In the genomic region with DNA sequence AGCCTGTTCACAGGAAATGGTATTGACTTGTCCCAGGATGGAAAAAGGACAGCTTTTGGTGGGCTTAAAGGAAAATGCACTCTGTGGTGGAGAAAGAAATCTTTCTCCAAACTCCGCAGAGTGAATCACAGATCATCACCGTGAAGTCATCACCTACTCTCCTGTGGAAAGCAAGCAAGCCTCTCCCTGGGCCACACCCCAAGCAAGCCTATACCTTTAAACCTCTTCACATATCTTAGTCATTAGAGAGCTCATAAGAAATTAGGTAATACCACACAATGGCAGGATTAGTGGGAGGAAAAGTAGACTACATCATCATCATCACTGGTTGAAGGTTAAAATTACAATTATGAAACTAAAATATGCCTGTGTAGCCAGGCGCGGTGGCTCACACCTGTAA, we compare ENCODE assay signal across 18 cellular contexts. TPM values are rescaled to one million over a fixed set of nuclear protein-coding genes. Genes with fewer than 3 reads are reported as not detected.
DNase-seq lines count a peak whose midpoint lies in the region; ATAC-seq and TF ChIP-seq lines count a peak whose summit lies in the region.
"Had no signal": no experiment of that assay in that cellular context is flagged by ENCODE, and none has a peak within 500 bp of the region (broad histone marks: within the 10 kb centered on the region; RNA-seq: fewer than 3 reads in every experiment).

No MANE protein-coding gene starts in this region.

- H3K36me3 ChIP-seq in mammary epithelial cell (ENCODE audit: insufficient read depth, low read length) (peaks cover 1% of the 10 kb centered on the region), smooth muscle cell (ENCODE audit: low read depth) (no peaks in the 10 kb centered on the region), SK-N-SH (replicated peaks in 1 of 2; ENCODE audit: control insufficient read depth in 1 of 2, insufficient read depth in 2 of 2, low read length in 1 of 2) (peaks cover 0 to 8% of the 10 kb centered on the region in 2 experiments)

- peak overlapping the region in 2 of 4 donors; percentile 47 to 83 for H3K4me3 Mint-ChIP-seq in IgD-negative memory B cell
- H3K4me3 Mint-ChIP-seq in activated CD8-positive, alpha-beta memory T cell treated with anti-CD3 and anti-CD28 coated beads, Interleukin-2, amount 10 ng/mL, durations not matched to agents 7 days and 5 days, result no peak overlapping the region
- H3K4me3 Mint-ChIP-seq: activated CD8-positive, alpha-beta T cell treated with anti-CD3 and anti-CD28 coated beads for 36 hours; activated T-helper 17 cell treated with anti-CD3 and anti-CD28 coated beads, Interleukin-2, amount 50 U/mL, for 72 hours; dendritic cell treated with granulocyte-macrophage colony-stimulating factor and Interleukin-4, amounts not matched to agents 40 ng/mL and 50 ng/mL, for 4 days had no signal

- H3K27ac ChIP-seq in mammary epithelial cell (ENCODE audit: insufficient read depth, low read depth, low read length) (peak overlapping the region; percentile 50), smooth muscle cell (ENCODE audit: low read depth) (peak overlapping the region; percentile 51), SK-N-SH (ENCODE audit: low read depth in 2 of 2, low read length in 1 of 2) (no peak overlapping the region)
- H3K27ac ChIP-seq: GM23248, right lobe of liver, VCaP had no signal

- peaks cover 53 to 73% (median 63%) of the 10 kb centered on the region in 3 donors for H3K4me1 Mint-ChIP-seq in IgD-negative memory B cell
- H3K4me1 Mint-ChIP-seq in activated CD8-positive, alpha-beta memory T cell treated with anti-CD3 and anti-CD28 coated beads, Interleukin-2, amount 10 ng/mL, durations not matched to agents 7 days and 5 days, result no peaks in the 10 kb centered on the region
- H3K4me1 Mint-ChIP-seq: activated T-helper 17 cell treated with anti-CD3 and anti-CD28 coated beads, Interleukin-2, amount 50 U/mL, for 72 hours had no signal

- H3K4me3 ChIP-seq in mammary epithelial cell (replicated peaks in 1 of 3; ENCODE audit: insufficient read depth in 1 of 3, low read depth in 2 of 3, low read length in 3 of 3) (no peak overlapping the region), smooth muscle cell (no peak overlapping the region), SK-N-SH (ENCODE audit: low read depth in 2 of 2, low read length in 1 of 2) (no peak overlapping the region)
- H3K4me3 ChIP-seq: GM23248, right lobe of liver had no signal

- H2AFZ ChIP-seq in mammary epithelial cell (ENCODE audit: low read depth, low read length), result no peak overlapping the region
- H2AFZ ChIP-seq in smooth muscle cell (ENCODE audit: low read depth), result no peak overlapping the region
- no peak overlapping the region for H2AFZ ChIP-seq in SK-N-SH (ENCODE audit: low read depth)
- H2AFZ ChIP-seq: GM23248 had no signal

- H3K27me3 ChIP-seq in mammary epithelial cell (ENCODE audit: insufficient read depth, low read length) (no peaks in the 10 kb centered on the region), smooth muscle cell (ENCODE audit: low read depth) (no peaks in the 10 kb centered on the region), SK-N-SH (ENCODE audit: insufficient read depth) (no peaks in the 10 kb centered on the region)
- H3K27me3 ChIP-seq: right lobe of liver had no signal

- H3K27me3 Mint-ChIP-seq in IgD-negative memory B cell, result no peaks in the 10 kb centered on the region
- H3K27me3 Mint-ChIP-seq in activated CD8-positive, alpha-beta memory T cell treated with anti-CD3 and anti-CD28 coated beads, Interleukin-2, amount 10 ng/mL, durations not matched to agents 7 days and 5 days, result no peaks in the 10 kb centered on the region
- H3K27me3 Mint-ChIP-seq: activated CD8-positive, alpha-beta T cell treated with anti-CD3 and anti-CD28 coated beads for 36 hours; activated T-helper 17 cell treated with anti-CD3 and anti-CD28 coated beads, Interleukin-2, amount 50 U/mL, for 72 hours; dendritic cell treated with granulocyte-macrophage colony-stimulating factor and Interleukin-4, amounts not matched to agents 40 ng/mL and 50 ng/mL, for 4 days had no signal

- H3K36me3 Mint-ChIP-seq in IgD-negative memory B cell, result peaks cover 11% of the 10 kb centered on the region
- H3K36me3 Mint-ChIP-seq in activated CD8-positive, alpha-beta memory T cell treated with anti-CD3 and anti-CD28 coated beads, Interleukin-2, amount 10 ng/mL, durations not matched to agents 7 days and 5 days, result no peaks in the 10 kb centered on the region

- no peak overlapping the region for H3K9ac ChIP-seq in mammary epithelial cell (ENCODE audit: insufficient read depth, low read length)
- no peak overlapping the region for H3K9ac ChIP-seq in smooth muscle cell (ENCODE audit: low read depth)
- no peak overlapping the region for H3K9ac ChIP-seq in SK-N-SH
- H3K9ac ChIP-seq: GM23248 had no signal

- H3K27ac Mint-ChIP-seq in IgD-negative memory B cell, result peak overlapping the region in 2 of 3 donors; percentile 33 to 35
- no peak overlapping the region for H3K27ac Mint-ChIP-seq in activated CD8-positive, alpha-beta memory T cell treated with anti-CD3 and anti-CD28 coated beads, Interleukin-2, amount 10 ng/mL, durations not matched to agents 7 days and 5 days
- H3K27ac Mint-ChIP-seq: activated CD8-positive, alpha-beta T cell treated with anti-CD3 and anti-CD28 coated beads for 36 hours; activated T-helper 17 cell treated with anti-CD3 and anti-CD28 coated beads, Interleukin-2, amount 50 U/mL, for 72 hours; dendritic cell treated with granulocyte-macrophage colony-stimulating factor and Interleukin-4, amounts not matched to agents 40 ng/mL and 50 ng/mL, for 4 days had no signal

- dilution Hi-C loops in mammary epithelial cell (cut with HindIII; ENCODE audit: low sequenced_read_pairs), result no loop called here

- intact Hi-C loops in mammary epithelial cell (cut with micrococcal nuclease), result no loop called here

- TF ChIP-seq EP300 in SK-N-SH (IDR thresholded peaks at IDR 0.05; ENCODE audit: borderline replicate concordance in 1 of 2, low read depth in 1 of 2, low read length in 1 of 2), result no peak

- peaks cover 6% of the 10 kb centered on the region for H3F3A ChIP-seq in smooth muscle cell (ENCODE audit: low read depth)
- H3F3A ChIP-seq in SK-N-SH (replicated peaks; ENCODE audit: insufficient read depth), result no peaks in the 10 kb centered on the region

- TF ChIP-seq RAD21 in SK-N-SH (IDR thresholded peaks at IDR 0.05; ENCODE audit: low read length), result no peak

- in situ Hi-C loops in mammary epithelial cell (cut with MboI; ENCODE audit: low sequenced_read_pairs in 2 of 2), result no loop called here

- H3K9me3 Mint-ChIP-seq in IgD-negative memory B cell, result no peaks in the 10 kb centered on the region
- peaks cover 5% of the 10 kb centered on the region for H3K9me3 Mint-ChIP-seq in activated CD8-positive, alpha-beta memory T cell treated with anti-CD3 and anti-CD28 coated beads, Interleukin-2, amount 10 ng/mL, durations not matched to agents 7 days and 5 days (ENCODE audit: low read depth)
- H3K9me3 Mint-ChIP-seq: activated CD8-positive, alpha-beta T cell treated with anti-CD3 and anti-CD28 coated beads for 36 hours; activated T-helper 17 cell treated with anti-CD3 and anti-CD28 coated beads, Interleukin-2, amount 50 U/mL, for 72 hours; dendritic cell treated with granulocyte-macrophage colony-stimulating factor and Interleukin-4, amounts not matched to agents 40 ng/mL and 50 ng/mL, for 4 days had no signal

- TF ChIP-seq CTCF in mammary epithelial cell (conservative IDR thresholded peaks at IDR 0.05 in 1 of 2, IDR thresholded peaks at IDR 0.05 in 1 of 2; ENCODE audit: extremely low read depth in 1 of 2, insufficient read depth in 1 of 2, low read depth in 1 of 2, low read length in 2 of 2) (no peak), smooth muscle cell (IDR thresholded peaks at IDR 0.05; ENCODE audit: borderline replicate concordance, insufficient read depth, poor library complexity, severe bottlenecking) (no peak), SK-N-SH (IDR thresholded peaks at IDR 0.05) (no peak), GM10248 (IDR thresholded peaks at IDR 0.05; ENCODE audit: control extremely low read depth, extremely low read depth, low read depth, missing control alignments) (no peak)

- 59% methylated on average over 4 of the region's 4 CpGs for WGBS in mammary epithelial cell (ENCODE audit: low coverage, missing lambda C conversion rate)
- 75% methylated on average over 4 of the region's 4 CpGs for WGBS in smooth muscle cell (ENCODE audit: low lambda C conversion rate)
- WGBS in SK-N-SH (ENCODE audit: low lambda C conversion rate), result 91% methylated on average over 4 of the region's 4 CpGs

- H4K20me1 ChIP-seq in mammary epithelial cell (ENCODE audit: insufficient read depth, low read length), result no peaks in the 10 kb centered on the region
- H4K20me1 ChIP-seq in smooth muscle cell (ENCODE audit: low read depth), result peaks cover 88% of the 10 kb centered on the region
- no peaks in the 10 kb centered on the region for H4K20me1 ChIP-seq in SK-N-SH (ENCODE audit: insufficient read depth)

- peaks cover 48% of the 10 kb centered on the region for H3K79me2 ChIP-seq in mammary epithelial cell (ENCODE audit: insufficient read depth, low read length)
- peaks cover 43% of the 10 kb centered on the region for H3K79me2 ChIP-seq in smooth muscle cell (ENCODE audit: low read depth)
- peaks cover 66% of the 10 kb centered on the region for H3K79me2 ChIP-seq in SK-N-SH (ENCODE audit: insufficient read depth)

- DNase-seq in mammary epithelial cell, result peak; percentile 89
- DNase-seq in kidney tubule cell (ENCODE audit: low spot score), result peak; percentile 33
- no peak for DNase-seq in smooth muscle cell (lab: John Stamatoyannopoulos, UW; ENCODE audit: unreplicated experiment)
- DNase-seq in activated CD8-positive, alpha-beta memory T cell treated with anti-CD3 and anti-CD28 coated beads, Interleukin-2, amount 10 ng/mL, durations not matched to agents 7 days and 5 days, result no peak
- DNase-seq in SK-N-SH, result no peak
- no peak for DNase-seq in GM10248 (ENCODE audit: extremely low spot score)
- DNase-seq in amniotic stem cell (lab: John Stamatoyannopoulos, UW), result no peak
- DNase-seq: activated CD8-positive, alpha-beta T cell treated with anti-CD3 and anti-CD28 coated beads for 36 hours; C1 segment of cervical spinal cord; GM23248; NCI-H2081 treated with DMSO at 0.1 percent for 48 hours; NCI-H82; right lobe of liver; stimulated activated CD4-positive, alpha-beta T cell treated with anti-CD3 and anti-CD28 coated beads, Interleukin-2, amount 100 ng/mL, for 24 hours had no signal

- no peaks in the 10 kb centered on the region for H3K9me3 ChIP-seq in mammary epithelial cell (replicated peaks; ENCODE audit: insufficient read depth, low read length)
- no peaks in the 10 kb centered on the region for H3K9me3 ChIP-seq in smooth muscle cell (replicated peaks; ENCODE audit: low read depth)
- H3K9me3 ChIP-seq in SK-N-SH, result no peaks in the 10 kb centered on the region
- H3K9me3 ChIP-seq: right lobe of liver had no signal

- no peak for ATAC-seq in activated CD8-positive, alpha-beta memory T cell treated with anti-CD3 and anti-CD28 coated beads, Interleukin-2, amount 10 ng/mL, durations not matched to agents 7 days and 5 days
- ATAC-seq: activated CD8-positive, alpha-beta T cell treated with anti-CD3 and anti-CD28 coated beads for 36 hours; activated T-helper 17 cell treated with anti-CD3 and anti-CD28 coated beads, Interleukin-2, amount 50 U/mL, for 72 hours; right lobe of liver had no signal

- H3K4me1 ChIP-seq in mammary epithelial cell (ENCODE audit: insufficient read depth, low read length) (peaks cover 5% of the 10 kb centered on the region), smooth muscle cell (ENCODE audit: low read depth) (peaks cover 19% of the 10 kb centered on the region), SK-N-SH (ENCODE audit: control insufficient read depth in 1 of 2, insufficient read depth in 2 of 2, low read depth in 1 of 2, low read length in 1 of 2) (peaks cover 0 to 11% of the 10 kb centered on the region in 2 experiments; a peak in 2 of 4 replicates)

- H3K4me2 ChIP-seq in mammary epithelial cell (ENCODE audit: insufficient read depth, low read depth, low read length), result no peak overlapping the region
- H3K4me2 ChIP-seq in smooth muscle cell, result peak overlapping the region; percentile 47
- no peak overlapping the region; the same call in 1 of the 2 replicates for H3K4me2 ChIP-seq in SK-N-SH

- POLR2A ChIA-PET in SK-N-SH (lab: Yijun Ruan, JAX), result no interaction called here
- POLR2A ChIA-PET in GM10248 (lab: Yijun Ruan, JAX), result no interaction called here

- no peaks in the 10 kb centered on the region for H3K9me2 ChIP-seq in SK-N-SH

- BruUV-seq in mammary epithelial cell (replicated peaks; lab: Mats Ljungman, UMichigan), result no TSS peak

- CTCF ChIA-PET in mammary epithelial cell (lab: Charles Lee; ENCODE audit: low non-redundant PET), result no interaction called here
- CTCF ChIA-PET in activated CD8-positive, alpha-beta memory T cell treated with anti-CD3 and anti-CD28 coated beads, Interleukin-2, amount 10 ng/mL, durations not matched to agents 7 days and 5 days (lab: Charles Lee), result no interaction called here
- CTCF ChIA-PET in SK-N-SH (lab: Yijun Ruan, JAX), result interaction anchor here (0.9 to 1.4 kb wide), 3 partner anchors 12 to 785 kb away, joined by 3 read pairs; no protein-coding TSS in a partner anchor
- CTCF ChIA-PET in GM10248 (lab: Yijun Ruan, JAX), result interaction anchor here (1.2 kb wide), 1 partner anchor 12 kb away, joined by 3 read pairs; no protein-coding TSS in a partner anchor

RNA-seq across cellular contexts. Expression of gene TLE1, which starts 23.2 kb away (rescaled TPM):
- polyA plus RNA-seq in IgD-negative memory B cell (115 TPM), mammary epithelial cell (18.3 TPM), smooth muscle cell (35.2 and 41.9 TPM in 2 replicates), SK-N-SH (2012; rRNA removed) (33.0 and 34.8 TPM in 2 replicates)
- total RNA-seq in mammary epithelial cell (10 to 100 TPM; 13.6 to 21.7 TPM), smooth muscle cell (25.5 and 32.5 TPM in 2 replicates)
- 20.7 TPM for polyA minus RNA-seq in mammary epithelial cell
- total RNA-seq in activated CD8-positive, alpha-beta memory T cell treated with anti-CD3 and anti-CD28 coated beads, Interleukin-2, amount 10 ng/mL, durations not matched to agents 7 days and 5 days, result under 1 TPM; 0.41 to 0.42 TPM
- polyA plus RNA-seq in SK-N-SH (2012; cell fraction: cytosol; rRNA removed), result 24.3 and 29.9 TPM in 2 replicates
- polyA plus RNA-seq in SK-N-SH (2012; cell fraction: nucleus; rRNA removed), result 24.9 and 32.3 TPM in 2 replicates

Comparison
In these comparisons a context has a peak if more than half of its experiments do, and no peak if none do; other contexts are left out.
1. DNase-seq: peak in mammary epithelial cell (single experiment) and kidney tubule cell (single experiment); none in smooth muscle cell (single experiment), activated CD8-positive, alpha-beta memory T cell treated with anti-CD3 and anti-CD28 coated beads, Interleukin-2, amount 10 ng/mL, durations not matched to agents 7 days and 5 days (single experiment), SK-N-SH (single experiment), GM10248 (single experiment) and amniotic stem cell (single experiment).
2. H3K27ac ChIP-seq: peak in mammary epithelial cell (single experiment) and smooth muscle cell (single experiment); none in SK-N-SH (0 of 2).
3. CTCF ChIA-PET loops: an anchor here in SK-N-SH (0.9 to 1.4 kb wide) and GM10248 (1.2 kb wide); none called in mammary epithelial cell and activated CD8-positive, alpha-beta memory T cell treated with anti-CD3 and anti-CD28 coated beads, Interleukin-2, amount 10 ng/mL, durations not matched to agents 7 days and 5 days.